In the genomic region with DNA sequence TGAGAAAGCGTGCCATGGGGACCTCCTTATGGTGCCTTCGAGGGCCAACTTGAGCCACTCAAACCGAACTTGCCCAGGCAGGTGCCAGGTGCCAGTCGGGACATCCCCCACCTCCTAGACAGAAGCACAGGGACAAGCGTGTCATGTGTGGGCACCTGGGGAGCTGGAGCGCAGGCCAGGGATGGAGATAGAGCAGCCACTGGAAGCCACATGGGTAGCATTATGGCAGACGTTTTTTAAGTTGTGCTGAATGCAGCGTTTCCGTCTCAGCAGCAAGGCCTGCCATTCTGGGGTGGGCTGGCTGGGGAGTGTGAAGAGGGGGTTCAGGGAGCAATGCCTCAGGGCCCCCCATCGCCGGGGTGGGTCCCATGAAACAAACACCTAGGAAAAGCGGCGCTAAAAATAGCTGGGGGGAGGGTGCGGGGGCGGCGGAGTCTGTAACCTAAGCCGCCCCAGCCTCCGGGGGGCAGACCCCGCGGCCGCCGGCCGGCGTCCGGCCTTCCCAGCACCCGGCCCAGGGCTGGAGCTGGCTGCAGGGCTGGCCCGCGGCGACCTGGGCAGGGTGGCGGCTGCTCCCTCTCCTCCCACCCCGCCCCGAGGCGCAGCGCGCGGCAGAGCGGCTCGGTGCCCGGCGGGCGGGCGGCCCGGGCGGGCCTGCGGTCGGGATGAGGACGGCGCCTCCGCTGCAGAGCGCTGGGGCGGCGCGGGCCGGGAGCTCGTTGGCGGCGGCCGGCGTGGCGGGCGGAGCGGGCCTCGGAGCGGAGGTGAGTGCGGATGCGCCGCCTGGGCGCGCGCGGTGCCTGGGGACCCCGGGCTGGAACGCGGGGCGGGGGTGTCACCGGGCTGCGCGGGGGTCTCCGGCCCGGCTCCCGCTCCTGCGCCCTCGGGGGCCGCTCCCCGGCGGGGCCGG, we compare ENCODE assay signal across 9 cellular contexts. TPM values are rescaled to one million over a fixed set of nuclear protein-coding genes. Genes with fewer than 3 reads are reported as not detected.
A peak's percentile ranks its signal among the peaks of the same experiment; 100 is the strongest.
DNase-seq lines count a peak whose midpoint lies in the region; ATAC-seq and TF ChIP-seq lines count a peak whose summit lies in the region.
"Had no signal": no experiment of that assay in that cellular context is flagged by ENCODE, and none has a peak within 500 bp of the region (broad histone marks: within the 10 kb centered on the region; RNA-seq: fewer than 3 reads in every experiment).

Gene ZNF469, plus strand, starts transcription at position 469 of the 910 bp plus-strand sequence. CDS start 44,512 bp downstream, outside the sequence.

- no peak for ATAC-seq in GM18858 (IDR thresholded peaks at IDR 0.05; ENCODE audit: unreplicated experiment)

- no peaks in the 10 kb centered on the region for H3K36me3 ChIP-seq in mesodermal cell (ENCODE audit: control insufficient read depth, insufficient read depth, low read length)

- H3K27me3 Mint-ChIP-seq in endothelial cell (ENCODE audit: unreplicated experiment): peaks cover 22% of the 10 kb centered on the region

- H3K4me1 Mint-ChIP-seq in endothelial cell (ENCODE audit: unreplicated experiment): peaks cover 4% of the 10 kb centered on the region

- TF ChIP-seq CTCF in endothelial cell (IDR thresholded peaks at IDR 0.05; ENCODE audit: unreplicated experiment): no peak

- no peak within 1 kb of the TSS for H3K27ac ChIP-seq in mesodermal cell (ENCODE audit: low read depth, low read length, severe bottlenecking)

- peaks cover 3% of the 10 kb centered on the region for H3K4me1 ChIP-seq in mesodermal cell (ENCODE audit: control insufficient read depth, insufficient read depth, low read length, poor library complexity, severe bottlenecking)

- peak; percentile 31 for DNase-seq in stimulated activated CD4-positive, alpha-beta T cell treated with anti-CD3 and anti-CD28 coated beads, Interleukin-15, amount 100 ng/mL, for 24 hours
- DNase-seq in stimulated activated CD4-positive, alpha-beta T cell treated with anti-CD3 and anti-CD28 coated beads, Interleukin-4, amount 100 ng/mL, for 24 hours: no peak
- DNase-seq in endothelial cell (ENCODE audit: low spot score) (peak; percentile 43), NCI-H2081 treated with DMSO at 0.1 percent for 48 hours (lab: John Stamatoyannopoulos, UW) (no peak), NCI-H2107 (lab: John Stamatoyannopoulos, UW) (no peak)
- no peak for DNase-seq in activated CD4-positive, alpha-beta T cell treated with anti-CD3 and anti-CD28 coated beads, Interleukin-2, amount 50 U/mL, for 4 hours
- DNase-seq: NCI-H1694 treated with DMSO at 0.1 percent for 48 hours had no signal

- peak within 1 kb of the TSS; percentile 31 for H3K4me3 ChIP-seq in mesodermal cell (ENCODE audit: extremely low read depth, insufficient read depth, low read length, poor library complexity, severe bottlenecking)

- H3K27ac Mint-ChIP-seq in endothelial cell (ENCODE audit: unreplicated experiment): peak within 1 kb of the TSS; percentile 81

- H3K4me3 Mint-ChIP-seq in endothelial cell (ENCODE audit: unreplicated experiment): peak within 1 kb of the TSS; percentile 82

- H3K36me3 Mint-ChIP-seq in endothelial cell (ENCODE audit: low read depth, unreplicated experiment): no peaks in the 10 kb centered on the region

- H3K9me3 Mint-ChIP-seq in endothelial cell (ENCODE audit: unreplicated experiment): no peaks in the 10 kb centered on the region

- H3K9me3 ChIP-seq in mesodermal cell (ENCODE audit: control insufficient read depth, low read length): no peaks in the 10 kb centered on the region

- WGBS in mesodermal cell (ENCODE audit: insufficient coverage in 2 of 2), 2 experiments: 7 to 13% methylated on average over 36 to 54 of the region's 87 CpGs

RNA-seq across cellular contexts. Expression of gene ZNF469, which starts in this region (rescaled TPM):
- 14.7 TPM for total RNA-seq in endothelial cell (ENCODE audit: unreplicated experiment)
- 2.3 TPM for polyA plus RNA-seq in mesodermal cell (2013, experiment 1 of 2)
- polyA plus RNA-seq in mesodermal cell (2013, experiment 2 of 2): 1.7 TPM

Comparison
In these comparisons a context has a peak if more than half of its experiments do, and no peak if none do; other contexts are left out.
1. DNase-seq: peak in stimulated activated CD4-positive, alpha-beta T cell treated with anti-CD3 and anti-CD28 coated beads, Interleukin-15, amount 100 ng/mL, for 24 hours (single experiment) and endothelial cell (single experiment); none in stimulated activated CD4-positive, alpha-beta T cell treated with anti-CD3 and anti-CD28 coated beads, Interleukin-4, amount 100 ng/mL, for 24 hours (single experiment), NCI-H2081 treated with DMSO at 0.1 percent for 48 hours (single experiment), activated CD4-positive, alpha-beta T cell treated with anti-CD3 and anti-CD28 coated beads, Interleukin-2, amount 50 U/mL, for 4 hours (0 of 2) and NCI-H2107 (single experiment).